Comparison of ENCODE assay signal across 32 cellular contexts in genomic region chr19:44278181-44278690, GRCh38. TPM values are rescaled to one million over a fixed set of nuclear protein-coding genes. Genes with fewer than 3 reads are reported as not detected.
A peak's percentile ranks its signal among the peaks of the same experiment; 100 is the strongest.
DNase-seq lines count a peak whose midpoint lies in the region; ATAC-seq, FAIRE-seq and TF ChIP-seq lines count a peak whose summit lies in the region.
"Had no signal": no experiment of that assay in that cellular context is flagged by ENCODE, and none has a peak within 500 bp of the region (broad histone marks: within the 10 kb centered on the region; RNA-seq: fewer than 3 reads in every experiment).

No MANE protein-coding gene starts in this region.

- ATAC-seq in A549: no peak
- no peak for ATAC-seq in activated naive CD8-positive, alpha-beta T cell treated with anti-CD3 and anti-CD28 coated beads, Interleukin-2, amount 50 U/mL, for 24 hours
- no peak for ATAC-seq in GM19397 (IDR thresholded peaks at IDR 0.05; ENCODE audit: unreplicated experiment)
- ATAC-seq: activated CD8-positive, alpha-beta T cell treated with anti-CD3 and anti-CD28 coated beads, Interleukin-2, amount 10 ng/mL, durations not matched to agents 7 days and 5 days; CD8-positive, alpha-beta T cell; left lung had no signal

- H3K27ac ChIP-seq in A549 (no peak overlapping the region), RWPE1 (no peak overlapping the region)
- H3K27ac ChIP-seq: colonic mucosa, KMS-11, left lung, right atrium auricular region, uterus had no signal

- no peak overlapping the region for H3K27ac Mint-ChIP-seq in activated naive CD8-positive, alpha-beta T cell treated with anti-CD3 and anti-CD28 coated beads, Interleukin-2, amount 50 U/mL, for 24 hours
- H3K27ac Mint-ChIP-seq: activated CD8-positive, alpha-beta T cell treated with anti-CD3 and anti-CD28 coated beads, Interleukin-2, amount 10 ng/mL, durations not matched to agents 7 days and 5 days; activated T-helper 2 cell treated with anti-CD3 and anti-CD28 coated beads, Interferon-gamma antibody, Interleukin-2, Interleukin-4, amounts not matched to agents 10 μg/mL and 5 μg/mL and 100 μg/mL, durations not matched to agents 14 hours and 24 hours and 36 hours; B cell; CD8-positive, alpha-beta T cell; stimulated activated naive CD8-positive, alpha-beta T cell treated with anti-CD3 and anti-CD28 coated beads, Interleukin-15, Interleukin-2, amounts not matched to agents 100 ng/mL and 50 ng/mL, for 24 hours; T-helper 2 cell treated with Interferon-gamma antibody and Interleukin-4, amounts not matched to agents 5 μg/mL and 100 μg/mL, for 36 hours had no signal

- no peaks in the 10 kb centered on the region for H3K27me3 Mint-ChIP-seq in activated naive CD8-positive, alpha-beta T cell treated with anti-CD3 and anti-CD28 coated beads, Interleukin-2, amount 50 U/mL, for 24 hours
- H3K27me3 Mint-ChIP-seq: B cell; stimulated activated naive CD8-positive, alpha-beta T cell treated with anti-CD3 and anti-CD28 coated beads, Interleukin-15, Interleukin-2, amounts not matched to agents 100 ng/mL and 50 ng/mL, for 24 hours had no signal

- DNase-seq in A549 (ENCODE audit: low read depth in 1 of 2, low spot score in 1 of 2) (no peak), GM04503 (ENCODE audit: low read depth) (peak; percentile 33), RWPE1 (ENCODE audit: low spot score) (peak; percentile 34), fibroblast of mammary gland (ENCODE audit: low read depth) (peak; percentile 29), cerebellum (ENCODE audit: low spot score) (no peak), SIG-M5 (lab: John Stamatoyannopoulos, UW) (no peak)
- no peak for DNase-seq in activated naive CD8-positive, alpha-beta T cell treated with anti-CD3 and anti-CD28 coated beads, Interleukin-2, amount 50 U/mL, for 24 hours
- DNase-seq: 8988T; activated CD4-positive, alpha-beta T cell treated with anti-CD3 and anti-CD28 coated beads for 4 hours; activated CD8-positive, alpha-beta T cell treated with anti-CD3 and anti-CD28 coated beads, Interleukin-2, amount 10 ng/mL, durations not matched to agents 7 days and 5 days; activated naive CD4-positive, alpha-beta T cell treated with anti-CD3 and anti-CD28 coated beads, Interleukin-2, amount 50 U/mL, for 16 hours; amygdala; CD8-positive, alpha-beta T cell; colonic mucosa; effector memory CD4-positive, alpha-beta T cell; left lung; NCI-H1417; NCI-H2029; NCI-H526; posterior cingulate gyrus; SHP77; stimulated activated CD4-positive, alpha-beta T cell treated with anti-CD3 and anti-CD28 coated beads, Interleukin-1b, Interleukin-23, amount 100 ng/mL, for 48 hours; uterus had no signal

- no peaks in the 10 kb centered on the region for H3K4me1 Mint-ChIP-seq in activated naive CD8-positive, alpha-beta T cell treated with anti-CD3 and anti-CD28 coated beads, Interleukin-2, amount 50 U/mL, for 24 hours
- H3K4me1 Mint-ChIP-seq: B cell had no signal

- 72% methylated on average over 4 of the region's 4 CpGs for WGBS in A549 (ENCODE audit: missing lambda C conversion rate)

- H3K4me1 ChIP-seq in A549: no peaks in the 10 kb centered on the region
- H3K4me1 ChIP-seq: colonic mucosa, left lung, right atrium auricular region, uterus had no signal

- peak; percentile 43 for FAIRE-seq in A549 (lab: Jason Lieb, UNC)
- FAIRE-seq: GM12891 had no signal

- H3K4me2 ChIP-seq in A549: no peak overlapping the region
- H3K4me2 ChIP-seq: KMS-11, smooth muscle cell had no signal

- no peak for TF ChIP-seq EP300 in A549 (IDR thresholded peaks at IDR 0.05)

- peaks cover 72% of the 10 kb centered on the region for H3K9me3 ChIP-seq in A549
- H3K9me3 ChIP-seq: colonic mucosa had no signal

- no peak overlapping the region for H3K4me3 Mint-ChIP-seq in activated naive CD8-positive, alpha-beta T cell treated with anti-CD3 and anti-CD28 coated beads, Interleukin-2, amount 50 U/mL, for 24 hours
- H3K4me3 Mint-ChIP-seq: activated CD8-positive, alpha-beta T cell treated with anti-CD3 and anti-CD28 coated beads, Interleukin-2, amount 10 ng/mL, durations not matched to agents 7 days and 5 days; B cell; CD8-positive, alpha-beta T cell; stimulated activated naive CD8-positive, alpha-beta T cell treated with anti-CD3 and anti-CD28 coated beads, Interleukin-15, Interleukin-2, amounts not matched to agents 100 ng/mL and 50 ng/mL, for 24 hours; T-helper 2 cell treated with Interferon-gamma antibody and Interleukin-4, amounts not matched to agents 5 μg/mL and 100 μg/mL, for 36 hours had no signal

- no peak for TF ChIP-seq POLR2A in A549 (IDR thresholded peaks at IDR 0.05; ENCODE audit: low read length)

- TF ChIP-seq CTCF in A549 (IDR thresholded peaks at IDR 0.05): no peak
- TF ChIP-seq CTCF in RWPE1 (conservative IDR thresholded peaks at IDR 0.05; ENCODE audit: low read depth): no peak
- no peak for TF ChIP-seq CTCF in fibroblast of mammary gland (conservative IDR thresholded peaks at IDR 0.05; ENCODE audit: control insufficient read depth, insufficient read depth, low read depth, low read length)

- CTCF ChIA-PET in A549 (lab: Yijun Ruan, JAX) (no interaction called here), RWPE1 (lab: Yijun Ruan, JAX) (no interaction called here)

- H3K9me3 Mint-ChIP-seq in activated naive CD8-positive, alpha-beta T cell treated with anti-CD3 and anti-CD28 coated beads, Interleukin-2, amount 50 U/mL, for 24 hours: peaks cover 72% of the 10 kb centered on the region

- no peak for TF ChIP-seq RAD21 in A549 (conservative IDR thresholded peaks at IDR 0.05 in 1 of 2, IDR thresholded peaks at IDR 0.05 in 1 of 2)

- peaks cover 58% of the 10 kb centered on the region for H3K36me3 Mint-ChIP-seq in activated naive CD8-positive, alpha-beta T cell treated with anti-CD3 and anti-CD28 coated beads, Interleukin-2, amount 50 U/mL, for 24 hours (ENCODE audit: low read depth)

- POLR2A ChIA-PET in A549 (lab: Yijun Ruan, JAX): no interaction called here
- POLR2A ChIA-PET in RWPE1 (lab: Yijun Ruan, JAX; ENCODE audit: low non-redundant PET): interaction anchor here (0.6 kb wide), 1 partner anchor 17 kb away, joined by 3 read pairs; no protein-coding TSS in a partner anchor

- H3K4me3 ChIP-seq in A549: no peak overlapping the region
- H3K4me3 ChIP-seq in fibroblast of mammary gland (ENCODE audit: control insufficient read depth, low read depth, low read length): no peak overlapping the region
- H3K4me3 ChIP-seq: colonic mucosa, left lung, right atrium auricular region, smooth muscle cell, uterus had no signal

TF ChIP-seq in A549, 52 proteins besides CTCF, POLR2A, EP300 and RAD21:
- TF ChIP-seq ZNF302 (CRISPR knock-in tag; IDR thresholded peaks at IDR 0.05): no peak
- no peak for TF ChIP-seq TFCP2L1 (CRISPR knock-in tag; IDR thresholded peaks at IDR 0.05)
- TF ChIP-seq HES2 (IDR thresholded peaks at IDR 0.05): no peak
- TF ChIP-seq MAX (IDR thresholded peaks at IDR 0.05): no peak
- TF ChIP-seq ESRRA (IDR thresholded peaks at IDR 0.05; ENCODE audit: borderline replicate concordance, low read length): no peak
- no peak for TF ChIP-seq RARB (CRISPR knock-in tag; IDR thresholded peaks at IDR 0.05)
- no peak for TF ChIP-seq ZFP36 (IDR thresholded peaks at IDR 0.05; ENCODE audit: borderline replicate concordance, partially characterized antibody)
- TF ChIP-seq JUN (IDR thresholded peaks at IDR 0.05): no peak
- TF ChIP-seq KDM5A (IDR thresholded peaks at IDR 0.05): no peak
- TF ChIP-seq RCOR1 (IDR thresholded peaks at IDR 0.05; ENCODE audit: low read depth, low read length): no peak
- no peak for TF ChIP-seq SMC3 (IDR thresholded peaks at IDR 0.05)
- TF ChIP-seq EHMT2 (IDR thresholded peaks at IDR 0.05; ENCODE audit: low read depth): no peak
- TF ChIP-seq MAFK (IDR thresholded peaks at IDR 0.05; ENCODE audit: partially characterized antibody): no peak
- no peak for TF ChIP-seq CHD2 (IDR thresholded peaks at IDR 0.05; ENCODE audit: low read length, partially characterized antibody)
- TF ChIP-seq CEBPB (IDR thresholded peaks at IDR 0.05): no peak
- TF ChIP-seq ZC3H11A (IDR thresholded peaks at IDR 0.05): no peak
- TF ChIP-seq, protein P1, sequence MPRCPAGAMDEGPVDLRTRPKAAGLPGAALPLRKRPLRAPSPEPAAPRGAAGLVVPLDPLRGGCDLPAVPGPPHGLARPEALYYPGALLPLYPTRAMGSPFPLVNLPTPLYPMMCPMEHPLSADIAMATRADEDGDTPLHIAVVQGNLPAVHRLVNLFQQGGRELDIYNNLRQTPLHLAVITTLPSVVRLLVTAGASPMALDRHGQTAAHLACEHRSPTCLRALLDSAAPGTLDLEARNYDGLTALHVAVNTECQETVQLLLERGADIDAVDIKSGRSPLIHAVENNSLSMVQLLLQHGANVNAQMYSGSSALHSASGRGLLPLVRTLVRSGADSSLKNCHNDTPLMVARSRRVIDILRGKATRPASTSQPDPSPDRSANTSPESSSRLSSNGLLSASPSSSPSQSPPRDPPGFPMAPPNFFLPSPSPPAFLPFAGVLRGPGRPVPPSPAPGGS (IDR thresholded peaks at IDR 0.05): no peak
- TF ChIP-seq EHF (CRISPR knock-in tag; IDR thresholded peaks at IDR 0.05): no peak
- no peak for TF ChIP-seq FOXS1 (CRISPR knock-in tag; IDR thresholded peaks at IDR 0.05)

RNA-seq across cellular contexts. Expression of gene ZNF233, which starts 18.6 kb away (rescaled TPM):
- polyA plus RNA-seq in A549 (2011; rRNA removed) (1.9 and 2.1 TPM in 2 replicates), A549 (2017; fragmentation: RNase III; extraction: RNeasy Plus Mini Kit Qiagen cat#74134 plus additional on column Dnase treatment) (1.2 to 1.3 TPM (median 1.2 TPM) in 3 replicates)
- 0.24 and 0.32 TPM in 2 replicates for polyA plus RNA-seq in A549 (2012; cell fraction: cytosol; rRNA removed)
- 0.11 and 0.30 TPM in 2 replicates for polyA plus RNA-seq in A549 (2012; cell fraction: nucleus; rRNA removed)
- 1.8 and 2.2 TPM in 2 replicates for polyA minus RNA-seq in A549 (2011; rRNA and poly(A)+ RNA removed)
- 8.7 TPM for total RNA-seq in cerebellum
- total RNA-seq: activated T-helper 2 cell treated with anti-CD3 and anti-CD28 coated beads, Interferon-gamma antibody, Interleukin-2, Interleukin-4, amounts not matched to agents 10 μg/mL and 5 μg/mL and 100 μg/mL, durations not matched to agents 14 hours and 24 hours and 36 hours; CD8-positive, alpha-beta T cell; smooth muscle cell had no signal

RNA-seq across cellular contexts. Expression of gene ZNF235, which starts 26.6 kb away (rescaled TPM):
- polyA plus RNA-seq in A549 (2011; rRNA removed): 7.4 and 8.4 TPM in 2 replicates
- polyA plus RNA-seq in A549 (2012; cell fraction: cytosol; rRNA removed): 1.3 and 1.6 TPM in 2 replicates
- polyA plus RNA-seq in A549 (2012; cell fraction: nucleus; rRNA removed): 3.1 and 5.0 TPM in 2 replicates
- polyA plus RNA-seq in A549 (2017; fragmentation: RNase III; extraction: RNeasy Plus Mini Kit Qiagen cat#74134 plus additional on column Dnase treatment): 3.8 to 4.9 TPM (median 4.2 TPM) in 3 replicates
- 6.0 and 8.2 TPM in 2 replicates for polyA minus RNA-seq in A549 (2011; rRNA and poly(A)+ RNA removed)
- total RNA-seq in cerebellum: 20.5 TPM

Comparison
In these comparisons a context has a peak if more than half of its experiments do, and no peak if none do; other contexts are left out.
1. DNase-seq: peak in GM04503 (single experiment), RWPE1 (single experiment) and fibroblast of mammary gland (single experiment); none in A549 (0 of 2), activated naive CD8-positive, alpha-beta T cell treated with anti-CD3 and anti-CD28 coated beads, Interleukin-2, amount 50 U/mL, for 24 hours (single experiment), cerebellum (single experiment) and SIG-M5 (single experiment).